Comparison of ENCODE assay signal across 8 cellular contexts in the genomic region with DNA sequence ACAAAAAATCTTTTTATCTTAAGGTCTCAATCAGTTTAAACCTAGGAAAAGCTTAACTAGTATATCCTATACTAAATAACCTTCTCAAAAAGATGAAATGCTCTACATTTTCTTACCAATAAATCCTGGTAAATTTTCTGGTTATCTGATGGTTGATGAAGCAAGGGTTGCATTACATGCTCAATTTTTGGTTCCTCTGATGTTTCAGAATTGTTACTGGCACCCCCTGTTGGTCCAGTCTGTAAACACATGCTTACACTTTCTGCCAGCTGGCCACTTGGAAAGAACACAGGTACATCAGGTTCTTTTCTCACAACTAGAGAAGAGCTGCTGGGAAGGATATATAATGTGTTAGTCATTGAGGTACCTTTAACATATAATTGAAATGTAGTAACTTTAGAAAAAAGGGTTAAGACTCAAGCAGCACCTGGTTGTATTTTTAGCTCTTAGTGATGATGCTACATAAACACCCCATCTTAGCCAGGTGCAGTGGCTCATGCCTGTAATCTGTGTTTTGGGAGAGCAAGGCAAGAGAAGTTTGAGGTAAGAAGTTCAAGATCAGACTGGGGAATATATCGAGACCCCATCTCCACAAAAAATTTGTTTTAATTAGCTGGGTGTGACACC. TPM values are rescaled to one million over a fixed set of nuclear protein-coding genes. Genes with fewer than 3 reads are reported as not detected.
A peak's percentile ranks its signal among the peaks of the same experiment; 100 is the strongest.
DNase-seq lines count a peak whose midpoint lies in the region; ATAC-seq and TF ChIP-seq lines count a peak whose summit lies in the region.

No MANE protein-coding gene starts in this region.

- no peaks in the 10 kb centered on the region for H3K27me3 Mint-ChIP-seq in activated T-cell treated with anti-CD3 and anti-CD28 coated beads, Interleukin-2, amount 50 U/mL, for 24 hours

- H3K9me3 ChIP-seq in breast epithelium, result no peaks in the 10 kb centered on the region
- H3K9me3 ChIP-seq in liver (ENCODE audit: control insufficient read depth in 4 of 4, low read length in 3 of 4), result no peaks in the 10 kb centered on the region
- H3K9me3 ChIP-seq in tibial nerve, result no peaks in the 10 kb centered on the region

- TF ChIP-seq POLR2A in breast epithelium (IDR thresholded peaks at IDR 0.05) (no peak), tibial nerve (IDR thresholded peaks at IDR 0.05) (no peak)

- no peak overlapping the region for H3K27ac Mint-ChIP-seq in activated T-cell treated with anti-CD3 and anti-CD28 coated beads, Interleukin-2, amount 50 U/mL, for 24 hours

- peaks cover 62% of the 10 kb centered on the region for H3K36me3 Mint-ChIP-seq in activated T-cell treated with anti-CD3 and anti-CD28 coated beads, Interleukin-2, amount 50 U/mL, for 24 hours (ENCODE audit: low read depth)

- no peaks in the 10 kb centered on the region for H3K9me3 Mint-ChIP-seq in activated T-cell treated with anti-CD3 and anti-CD28 coated beads, Interleukin-2, amount 50 U/mL, for 24 hours

- H3K4me1 ChIP-seq in breast epithelium (no peaks in the 10 kb centered on the region), liver (ENCODE audit: control insufficient read depth in 4 of 4, insufficient read depth in 4 of 4, low read length in 3 of 4) (no peaks in the 10 kb centered on the region), tibial nerve (no peaks in the 10 kb centered on the region)

- DNase-seq in activated T-cell treated with anti-CD3 and anti-CD28 coated beads for 1 hour (ENCODE audit: low read depth), result peak; percentile 7
- no peak for DNase-seq in activated T-cell treated with anti-CD3 and anti-CD28 coated beads, Interleukin-2, amount 50 U/mL, for 24 hours
- DNase-seq in HT1080 (ENCODE audit: low read depth), result peak; percentile 45
- peak; percentile 11 for DNase-seq in SK-N-DZ (ENCODE audit: low spot score)
- DNase-seq in breast epithelium (ENCODE audit: low spot score in 2 of 2), result no peak
- peak in 1 of 2 donors; percentile 52 for DNase-seq in tibial nerve (ENCODE audit: low spot score in 2 of 2)

- ATAC-seq in GM19395 (IDR thresholded peaks at IDR 0.05; ENCODE audit: unreplicated experiment), result no peak

- H3K27me3 ChIP-seq in breast epithelium (no peaks in the 10 kb centered on the region), liver (ENCODE audit: control insufficient read depth in 4 of 4, insufficient read depth in 4 of 4, low read length in 3 of 4) (no peaks in the 10 kb centered on the region), tibial nerve (no peaks in the 10 kb centered on the region)

- peak; percentile 77 to 85 for TF ChIP-seq RAD21 in liver (IDR thresholded peaks at IDR 0.05)

- TF ChIP-seq EP300 in tibial nerve (IDR thresholded peaks at IDR 0.05), result no peak

- H3K9ac ChIP-seq in liver (ENCODE audit: low read depth in 1 of 2, low read length in 2 of 2), result no peak overlapping the region

- WGBS in liver, result 94% methylated on average over 1 of the region's 1 CpG
- WGBS in tibial nerve, 2 donors, result 90 to 96% methylated on average over 1 of the region's 1 CpG

- H3K4me3 ChIP-seq in breast epithelium (no peak overlapping the region), liver (ENCODE audit: low read depth in 1 of 3, low read length in 3 of 3) (no peak overlapping the region), tibial nerve (no peak overlapping the region)

- no peaks in the 10 kb centered on the region for H3K4me1 Mint-ChIP-seq in activated T-cell treated with anti-CD3 and anti-CD28 coated beads, Interleukin-2, amount 50 U/mL, for 24 hours (ENCODE audit: low read depth)

- intact Hi-C loops in breast epithelium (cut with DNase I; ENCODE audit: low total_unique reads), result no loop called here

- H3K27ac ChIP-seq in breast epithelium (no peak overlapping the region), liver (ENCODE audit: low read depth in 1 of 2, low read length in 2 of 2) (no peak overlapping the region), tibial nerve (no peak overlapping the region)

- TF ChIP-seq CTCF in breast epithelium (IDR thresholded peaks at IDR 0.05), result peak; percentile 16 to 55 (median 42)
- peak; percentile 62 for TF ChIP-seq CTCF in liver (IDR thresholded peaks at IDR 0.05; ENCODE audit: low read depth, low read length, missing input control)
- peak; percentile 24 to 50 (median 39) for TF ChIP-seq CTCF in tibial nerve (IDR thresholded peaks at IDR 0.05)

- no peak overlapping the region for H3K4me3 Mint-ChIP-seq in activated T-cell treated with anti-CD3 and anti-CD28 coated beads, Interleukin-2, amount 50 U/mL, for 24 hours

- H3K36me3 ChIP-seq in breast epithelium (no peaks in the 10 kb centered on the region), liver (ENCODE audit: control insufficient read depth in 4 of 4, insufficient read depth in 3 of 4, low read depth in 1 of 4, low read length in 3 of 4) (no peaks in the 10 kb centered on the region), tibial nerve (no peaks in the 10 kb centered on the region)

TF ChIP-seq in liver, 16 proteins besides CTCF, POLR2A, EP300 and RAD21:
- TF ChIP-seq, protein P1, sequence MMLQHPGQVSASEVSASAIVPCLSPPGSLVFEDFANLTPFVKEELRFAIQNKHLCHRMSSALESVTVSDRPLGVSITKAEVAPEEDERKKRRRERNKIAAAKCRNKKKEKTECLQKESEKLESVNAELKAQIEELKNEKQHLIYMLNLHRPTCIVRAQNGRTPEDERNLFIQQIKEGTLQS (IDR thresholded peaks at IDR 0.05), result no peak
- TF ChIP-seq FOXA1 (IDR thresholded peaks at IDR 0.05), result no peak
- TF ChIP-seq FOXA2 (IDR thresholded peaks at IDR 0.05), result no peak

RNA-seq across cellular contexts. Expression of a gene that starts 30.9 kb away (rescaled TPM):
- 0.03 and 0.10 TPM in 2 replicates for total RNA-seq in HT1080 (2014; rRNA removed; shearing (Covaris generic))
- 0.09 and 0.15 TPM in 2 replicates for polyA plus RNA-seq in HT1080 (2015; cell fraction: cytosol; rRNA removed)
- 0.07 TPM in 1 of 2 replicates, not detected in the other for polyA plus RNA-seq in HT1080 (2015; cell fraction: nucleus; rRNA removed)
- 0.16 TPM in 1 of 2 replicates, not detected in the other for polyA plus RNA-seq in SK-N-DZ (2014; cell fraction: cytosol; rRNA removed)
- 0.06 TPM in 1 of 2 replicates, not detected in the other for polyA plus RNA-seq in SK-N-DZ (2014; cell fraction: nucleus; rRNA removed)
- total RNA-seq in breast epithelium (1 to 10 TPM; 2.3 to 6.2 (median 5.1) TPM), liver (100 to 1,000 TPM in 1 of 2 donors, 1 to 10 TPM in 1; 3.5 to 184 TPM), tibial nerve (10 to 100 TPM in 1 of 4 donors, 1 to 10 TPM in 3; 3.1 to 10.0 (median 5.7) TPM)
- polyA plus RNA-seq in liver, result 1 to 10 TPM in 1 of 2 donors, under 1 TPM in 1; 0.79 to 1.2 TPM

RNA-seq across cellular contexts. Expression of a gene that starts 51.0 kb away (rescaled TPM):
- total RNA-seq in HT1080 (2014; rRNA removed; shearing (Covaris generic)), result 23.8 and 30.6 TPM in 2 replicates
- 15.3 and 16.9 TPM in 2 replicates for polyA plus RNA-seq in HT1080 (2015; cell fraction: cytosol; rRNA removed)
- 35.2 and 35.6 TPM in 2 replicates for polyA plus RNA-seq in HT1080 (2015; cell fraction: nucleus; rRNA removed)
- polyA plus RNA-seq in SK-N-DZ (2014; cell fraction: cytosol; rRNA removed), result 14.0 and 17.2 TPM in 2 replicates
- 11.7 and 16.6 TPM in 2 replicates for polyA plus RNA-seq in SK-N-DZ (2014; cell fraction: nucleus; rRNA removed)
- total RNA-seq in breast epithelium (1 to 10 TPM; 2.3 to 4.8 (median 3.2) TPM), liver (10 to 100 TPM in 1 of 2 donors, under 1 TPM in 1; 0.84 to 20.5 TPM), tibial nerve (1 to 10 TPM in 2 of 4 donors, under 1 TPM in 2; 0.44 to 2.7 (median 1.2) TPM)
- polyA plus RNA-seq in liver, result under 1 TPM; 0.26 to 0.67 TPM

Comparison
In these comparisons a context has a peak if more than half of its experiments do, and no peak if none do; other contexts are left out.
1. DNase-seq: peak in activated T-cell treated with anti-CD3 and anti-CD28 coated beads for 1 hour (single experiment), HT1080 (single experiment) and SK-N-DZ (single experiment); none in activated T-cell treated with anti-CD3 and anti-CD28 coated beads, Interleukin-2, amount 50 U/mL, for 24 hours (single experiment) and breast epithelium (0 of 2).
2. Peak in every context shown above with its lines, with median percentiles within 50 percentile points of each other: CTCF ChIP-seq.